In genomic region chr18:9108911-9109310, GRCh38 we compare ENCODE assay signal across 12 cellular contexts. TPM values are rescaled to one million over a fixed set of nuclear protein-coding genes. Genes with fewer than 3 reads are reported as not detected.
A peak's percentile ranks its signal among the peaks of the same experiment; 100 is the strongest.
DNase-seq lines count a peak whose midpoint lies in the region; ATAC-seq and TF ChIP-seq lines count a peak whose summit lies in the region.
"Had no signal": no experiment of that assay in that cellular context is flagged by ENCODE, and none has a peak within 500 bp of the region (broad histone marks: within the 10 kb centered on the region; RNA-seq: fewer than 3 reads in every experiment).

No MANE protein-coding gene starts in this region.

- no peaks in the 10 kb centered on the region for H3K27me3 ChIP-seq in iPS-20b (ENCODE audit: insufficient read depth, low read length)
- no peaks in the 10 kb centered on the region for H3K27me3 ChIP-seq in thoracic aorta (replicated peaks; ENCODE audit: insufficient read depth)
- H3K27me3 ChIP-seq: BE2C had no signal

- 0 out of 2 replicates have a peak overlapping the region, but pooled peaks have one; percentile 24 for H3K9ac ChIP-seq in iPS-20b (ENCODE audit: low read depth, low read length)

- POLR2A ChIA-PET in activated CD8-positive, alpha-beta T cell treated with anti-CD3 and anti-CD28 coated beads for 36 hours (lab: Charles Lee), result interaction anchor here (1.1 to 17.1 kb wide), 9 partner anchors 7 to 36 kb away, joined by 3 to 278 read pairs (median 10); partner anchors contain the start of genes ANKRD12 and NDUFV2

- H3K36me3 Mint-ChIP-seq in activated naive CD4-positive, alpha-beta T cell treated with anti-CD3 and anti-CD28 coated beads, Interleukin-2, amount 10 ng/mL, durations not matched to agents 7 days and 5 days, result peaks cover 75% of the 10 kb centered on the region
- H3K36me3 Mint-ChIP-seq in activated CD8-positive, alpha-beta T cell treated with anti-CD3 and anti-CD28 coated beads for 36 hours (ENCODE audit: low read depth), result peaks cover 92% of the 10 kb centered on the region

- peak overlapping the region; percentile 9 for H3K4me3 Mint-ChIP-seq in activated naive CD4-positive, alpha-beta T cell treated with anti-CD3 and anti-CD28 coated beads, Interleukin-2, amount 10 ng/mL, durations not matched to agents 7 days and 5 days
- H3K4me3 Mint-ChIP-seq in activated CD8-positive, alpha-beta T cell treated with anti-CD3 and anti-CD28 coated beads for 36 hours, result peak overlapping the region; percentile 46

- peak; percentile 53 for ATAC-seq in activated CD8-positive, alpha-beta T cell treated with anti-CD3 and anti-CD28 coated beads for 36 hours
- no peak for ATAC-seq in thoracic aorta (ENCODE audit: insufficient number of reproducible peaks, low FRiP score, low read depth)

- H3K4me3 ChIP-seq in iPS-20b (ENCODE audit: low read length) (peak overlapping the region; percentile 46; the same call in 1 of the 2 replicates), thoracic aorta (no peak overlapping the region)

- peaks cover 66% of the 10 kb centered on the region for H3K4me1 ChIP-seq in iPS-20b (ENCODE audit: insufficient read depth, low read length)
- peaks cover 67 to 94% of the 10 kb centered on the region in 2 donors for H3K4me1 ChIP-seq in thoracic aorta (ENCODE audit: control insufficient read depth in 1 of 2, low read depth in 2 of 2)
- H3K4me1 ChIP-seq: BE2C had no signal

- TF ChIP-seq CTCF in activated CD8-positive, alpha-beta T cell treated with anti-CD3 and anti-CD28 coated beads for 36 hours (IDR thresholded peaks at IDR 0.05), result no peak
- no peak for TF ChIP-seq CTCF in thoracic aorta (IDR thresholded peaks at IDR 0.05)

- H3K36me3 ChIP-seq in iPS-20b (ENCODE audit: insufficient read depth, low read depth, low read length) (peaks cover 36% of the 10 kb centered on the region; the same call in 1 of the 2 replicates), thoracic aorta (no peaks in the 10 kb centered on the region)
- H3K36me3 ChIP-seq: BE2C had no signal

- no peaks in the 10 kb centered on the region for H3K9me3 Mint-ChIP-seq in activated naive CD4-positive, alpha-beta T cell treated with anti-CD3 and anti-CD28 coated beads, Interleukin-2, amount 10 ng/mL, durations not matched to agents 7 days and 5 days
- H3K9me3 Mint-ChIP-seq in activated CD8-positive, alpha-beta T cell treated with anti-CD3 and anti-CD28 coated beads for 36 hours, result peaks cover 2% of the 10 kb centered on the region

- intact Hi-C loops in activated CD8-positive, alpha-beta T cell treated with anti-CD3 and anti-CD28 coated beads for 36 hours (cut with micrococcal nuclease), result no loop called here
- intact Hi-C loops in posterior vena cava (cut with DNase I), result no loop called here

- H3K27ac Mint-ChIP-seq in activated naive CD4-positive, alpha-beta T cell treated with anti-CD3 and anti-CD28 coated beads, Interleukin-2, amount 10 ng/mL, durations not matched to agents 7 days and 5 days, result peak overlapping the region; percentile 82
- H3K27ac Mint-ChIP-seq in activated CD8-positive, alpha-beta T cell treated with anti-CD3 and anti-CD28 coated beads for 36 hours, result peak overlapping the region; percentile 76

- no peak for DNase-seq in activated naive CD4-positive, alpha-beta T cell treated with anti-CD3 and anti-CD28 coated beads, Interleukin-2, amount 10 ng/mL, durations not matched to agents 7 days and 5 days
- DNase-seq in activated naive CD4-positive, alpha-beta T cell treated with anti-CD3 and anti-CD28 coated beads, Interleukin-2, amount 50 U/mL, for 16 hours, result no peak
- DNase-seq in activated CD8-positive, alpha-beta T cell treated with anti-CD3 and anti-CD28 coated beads for 36 hours, result no peak
- DNase-seq in thoracic aorta (ENCODE audit: low spot score), result no peak
- DNase-seq in posterior vena cava (ENCODE audit: low spot score), result no peak
- no peak for DNase-seq in cerebellum (ENCODE audit: low spot score)
- no peak for DNase-seq in DMS153 treated with DMSO at 0.1 percent for 48 hours (lab: John Stamatoyannopoulos, UW; ENCODE audit: unreplicated experiment)
- DNase-seq: activated CD4-positive, alpha-beta T cell treated with anti-CD3 and anti-CD28 coated beads for 48 hours; BE2C; NCI-H2171 treated with DMSO at 0.1 percent for 48 hours; stimulated activated naive CD4-positive, alpha-beta T cell had no signal

- CTCF ChIA-PET in activated naive CD4-positive, alpha-beta T cell treated with anti-CD3 and anti-CD28 coated beads, Interleukin-2, amount 10 ng/mL, durations not matched to agents 7 days and 5 days (lab: Charles Lee), result interaction anchor here (1.1 to 1.7 kb wide), 3 partner anchors 9 to 35 kb away, joined by 4 to 7 read pairs (median 5); no protein-coding TSS in a partner anchor
- CTCF ChIA-PET in activated CD8-positive, alpha-beta T cell treated with anti-CD3 and anti-CD28 coated beads for 36 hours (lab: Charles Lee), result interaction anchor here (0.9 to 4.6 kb wide), 7 partner anchors 9 to 39 kb away, joined by 3 to 31 read pairs (median 7); no protein-coding TSS in a partner anchor

- H3K9me3 ChIP-seq in iPS-20b (ENCODE audit: insufficient read depth, low read depth, low read length) (no peaks in the 10 kb centered on the region), thoracic aorta (no peaks in the 10 kb centered on the region)
- H3K9me3 ChIP-seq: BE2C had no signal

- peaks cover 86% of the 10 kb centered on the region for H3K4me1 Mint-ChIP-seq in activated naive CD4-positive, alpha-beta T cell treated with anti-CD3 and anti-CD28 coated beads, Interleukin-2, amount 10 ng/mL, durations not matched to agents 7 days and 5 days
- H3K4me1 Mint-ChIP-seq in activated CD8-positive, alpha-beta T cell treated with anti-CD3 and anti-CD28 coated beads for 36 hours (ENCODE audit: low read depth), result peaks cover 81% of the 10 kb centered on the region

- H3K27me3 Mint-ChIP-seq in activated naive CD4-positive, alpha-beta T cell treated with anti-CD3 and anti-CD28 coated beads, Interleukin-2, amount 10 ng/mL, durations not matched to agents 7 days and 5 days, result no peaks in the 10 kb centered on the region
- H3K27me3 Mint-ChIP-seq in activated CD8-positive, alpha-beta T cell treated with anti-CD3 and anti-CD28 coated beads for 36 hours, result no peaks in the 10 kb centered on the region

- H3K27ac ChIP-seq in iPS-20b (ENCODE audit: low read length), result no peak overlapping the region
- H3K27ac ChIP-seq in thoracic aorta, result peak overlapping the region; percentile 12 to 53

RNA-seq across cellular contexts. Expression of gene NDUFV2, which starts 6.4 kb away (rescaled TPM):
- total RNA-seq in activated CD8-positive, alpha-beta T cell treated with anti-CD3 and anti-CD28 coated beads for 36 hours, result 100 to 1,000 TPM; 324 to 332 TPM
- total RNA-seq in thoracic aorta (10 to 100 TPM; 44.0 to 94.9 TPM), posterior vena cava (100 to 1,000 TPM; 117 to 151 TPM), cerebellum (80.8 TPM)

RNA-seq across cellular contexts. Expression of gene ANKRD12, which starts 27.7 kb away (rescaled TPM):
- 10 to 100 TPM; 62.5 to 68.4 TPM for total RNA-seq in activated CD8-positive, alpha-beta T cell treated with anti-CD3 and anti-CD28 coated beads for 36 hours
- 10 to 100 TPM; 35.6 to 70.3 TPM for total RNA-seq in thoracic aorta
- total RNA-seq in posterior vena cava, result 10 to 100 TPM; 81.0 to 91.9 TPM
- total RNA-seq in cerebellum, result 102 TPM
